1 cellular context compared by ENCODE assay signal in genomic region chr2:151783133-151783520, GRCh38.
TF ChIP-seq lines count a peak whose summit lies in the region.

No MANE protein-coding gene starts in this region.

TF ChIP-seq in GM23338, 12 proteins besides CTCF, POLR2A, EP300 and RAD21 (continued from another document):
- TF ChIP-seq REST (IDR thresholded peaks at IDR 0.05; ENCODE audit: unreplicated experiment): no peak
- no peak for TF ChIP-seq STAT1 (IDR thresholded peaks at IDR 0.05; ENCODE audit: unreplicated experiment)
- TF ChIP-seq ETS1 (IDR thresholded peaks at IDR 0.05): no peak
- no peak for TF ChIP-seq POLR2AphosphoS5 (IDR thresholded peaks at IDR 0.05; ENCODE audit: low read depth)
- TF ChIP-seq JUNB (IDR thresholded peaks at IDR 0.05; ENCODE audit: unreplicated experiment): no peak
- TF ChIP-seq CREB1 (CRISPR knock-in tag; IDR thresholded peaks at IDR 0.05; ENCODE audit: low read depth): no peak
- TF ChIP-seq NANOG (IDR thresholded peaks at IDR 0.05; ENCODE audit: borderline replicate concordance): no peak
